16 cellular contexts compared by ENCODE assay signal in genomic region chr7:36064676-36065075, GRCh38.
DNase-seq lines count a peak whose midpoint lies in the region; ATAC-seq and TF ChIP-seq lines count a peak whose summit lies in the region.
"Had no signal": no experiment of that assay in that cellular context is flagged by ENCODE, and none has a peak within 500 bp of the region (broad histone marks: within the 10 kb centered on the region; RNA-seq: fewer than 3 reads in every experiment).

No MANE protein-coding gene starts in this region.

- H3K9me3 Mint-ChIP-seq in HFFc6, result peaks cover 10% of the 10 kb centered on the region

- no peaks in the 10 kb centered on the region for H3K4me1 Mint-ChIP-seq in HFFc6 (ENCODE audit: low read depth)
- H3K4me1 Mint-ChIP-seq: CD4-positive, alpha-beta memory T cell had no signal

- no peaks in the 10 kb centered on the region for H3K36me3 ChIP-seq in sigmoid colon

- H3K4me1 ChIP-seq in sigmoid colon, result no peaks in the 10 kb centered on the region

- 0 out of 2 replicates have a peak, but pooled peaks cover 11% of the 10 kb centered on the region for H3K36me3 Mint-ChIP-seq in HFFc6 (ENCODE audit: low read depth)
- H3K36me3 Mint-ChIP-seq: CD4-positive, alpha-beta memory T cell had no signal

- DNase-seq in amniotic epithelial cell (ENCODE audit: low read depth) (peak; percentile 53), choroid plexus epithelial cell (ENCODE audit: low read depth) (peak; percentile 43), sigmoid colon (peak; percentile 4), iPS-NIHi7 (ENCODE audit: extremely low spot score) (no peak), HFFc6 (no peak)
- DNase-seq: C1 segment of cervical spinal cord; Calu3; CD4-positive, alpha-beta memory T cell; COR-L47; DMS53; DMS79 treated with DMSO at 0.1 percent for 48 hours; GF-D8; H9 had no signal

- H3K27ac ChIP-seq in sigmoid colon, result no peak overlapping the region

- H3K4me3 Mint-ChIP-seq in HFFc6, result no peak overlapping the region
- H3K4me3 Mint-ChIP-seq: CD4-positive, alpha-beta memory T cell; GM23338; H9 had no signal

- TF ChIP-seq EP300 in sigmoid colon (IDR thresholded peaks at IDR 0.05), result no peak

- intact Hi-C loops in sigmoid colon (cut with DNase I), result no loop called here

- no peaks in the 10 kb centered on the region for H3K27me3 ChIP-seq in sigmoid colon

- WGBS in sigmoid colon, 2 donors, result 75 to 91% methylated on average over 3 of the region's 3 CpGs

- H3K9me3 ChIP-seq in sigmoid colon, result no peaks in the 10 kb centered on the region

- H3K27ac Mint-ChIP-seq in HFFc6, result no peak overlapping the region
- H3K27ac Mint-ChIP-seq: CD4-positive, alpha-beta memory T cell; GM23338 had no signal

- H3K27me3 Mint-ChIP-seq in HFFc6 (ENCODE audit: insufficient read depth), result peaks cover 12% of the 10 kb centered on the region

- TF ChIP-seq POLR2A in sigmoid colon (IDR thresholded peaks at IDR 0.05), result no peak

- no peak overlapping the region for H3K4me3 ChIP-seq in choroid plexus epithelial cell (ENCODE audit: low read depth, low read length)
- no peak overlapping the region for H3K4me3 ChIP-seq in sigmoid colon
- H3K4me3 ChIP-seq: GM23338 had no signal

- ATAC-seq in GM19455 (IDR thresholded peaks at IDR 0.05; ENCODE audit: unreplicated experiment), result no peak
- ATAC-seq: GM23338, HCT116 had no signal

- TF ChIP-seq CTCF in choroid plexus epithelial cell (conservative IDR thresholded peaks at IDR 0.05; ENCODE audit: low read depth, low read length) (no peak), sigmoid colon (IDR thresholded peaks at IDR 0.05) (no peak), HFFc6 (IDR thresholded peaks at IDR 0.05) (no peak)

Comparison
In these comparisons a context has a peak if more than half of its experiments do, and no peak if none do; other contexts are left out.
1. DNase-seq: peak in amniotic epithelial cell (single experiment), choroid plexus epithelial cell (single experiment) and sigmoid colon (single experiment); none in iPS-NIHi7 (single experiment) and HFFc6 (single experiment).